ENCODE assay signal across 1 cellular context in the genomic region with DNA sequence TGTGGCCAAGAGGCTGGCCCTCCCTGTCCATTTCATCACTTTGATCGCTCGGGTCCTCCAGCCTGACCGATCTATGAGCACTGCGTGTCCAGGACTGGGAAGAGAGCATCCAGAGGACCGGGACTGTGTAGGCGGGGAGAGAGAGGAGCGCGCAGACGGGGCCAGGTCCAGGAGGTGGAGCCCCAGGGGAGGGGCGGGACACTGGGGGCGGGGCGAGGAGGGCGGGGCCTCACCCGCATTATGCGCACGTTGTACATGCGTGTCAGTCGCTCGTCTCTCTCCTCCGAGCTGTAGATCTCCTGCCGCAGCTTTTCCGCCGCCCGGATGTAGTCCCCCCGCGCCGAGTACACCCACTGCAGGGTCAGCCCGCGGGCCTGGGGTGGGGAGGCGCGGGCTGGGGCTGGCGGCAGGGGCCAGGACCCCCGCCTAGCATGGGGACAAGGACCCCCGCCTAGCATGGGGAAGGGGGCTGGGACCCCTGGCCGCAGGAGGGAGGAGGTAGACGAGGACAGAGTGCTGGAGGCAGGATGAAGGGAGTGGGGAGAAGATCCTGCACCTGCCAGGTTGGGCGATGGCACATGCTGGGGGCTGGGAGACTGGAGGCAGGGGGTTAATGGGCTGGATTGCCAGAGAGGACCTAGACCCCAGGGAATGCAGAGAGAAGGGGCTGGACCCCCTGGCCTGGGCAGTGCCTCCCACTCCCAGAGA.
TF ChIP-seq lines count a peak whose summit lies in the region.

No MANE protein-coding gene starts in this region.

TF ChIP-seq in PFSK-1, 5 proteins besides CTCF, POLR2A, EP300 and RAD21 (continued from another document):
- 0 out of 4 replicates have a peak, but pooled peaks of 1 of the 2 experiments have one; percentile 48 for TF ChIP-seq REST (IDR thresholded peaks at IDR 0.05; ENCODE audit: insufficient read depth in 1 of 2, low read depth in 2 of 2, low read length in 2 of 2)
